Comparison of ENCODE assay signal across 8 cellular contexts in the genomic region with DNA sequence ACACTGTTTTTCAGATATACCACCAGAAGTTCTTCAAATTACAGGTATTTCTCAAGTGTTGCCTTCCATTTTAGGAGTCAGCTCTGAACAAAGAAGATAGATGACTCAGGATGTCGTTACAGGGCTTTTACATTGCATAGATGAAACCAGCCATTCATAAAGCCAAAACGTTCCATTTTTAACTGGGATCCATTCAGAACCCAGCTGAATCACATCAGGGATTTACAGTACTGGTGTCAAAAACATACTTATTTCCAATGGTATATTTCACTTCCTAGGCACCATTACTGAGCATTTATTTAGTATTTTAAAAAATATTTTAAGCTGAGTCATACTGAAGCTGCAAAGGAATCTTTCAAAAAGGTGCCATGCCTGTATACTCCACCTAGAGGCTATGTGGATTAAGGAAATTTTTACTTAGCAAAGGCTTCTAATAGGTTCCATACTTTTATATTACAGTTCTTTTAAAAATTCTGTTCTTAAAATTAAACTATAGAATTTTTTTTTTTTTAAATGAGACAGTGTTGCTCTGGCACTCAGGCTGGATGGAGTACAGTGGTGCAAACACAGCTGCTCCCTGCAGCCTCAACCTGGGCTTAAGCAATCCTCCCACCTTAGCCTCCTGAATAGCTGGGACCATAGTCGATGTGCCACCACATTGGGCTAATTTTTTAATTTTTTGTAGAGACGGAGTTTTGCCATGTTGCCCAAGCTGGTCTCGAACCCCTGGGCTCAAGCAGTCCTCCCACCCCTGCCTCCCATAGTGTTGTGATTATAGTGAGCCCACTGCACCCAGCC. TPM values are rescaled to one million over a fixed set of nuclear protein-coding genes. Genes with fewer than 3 reads are reported as not detected.
DNase-seq lines count a peak whose midpoint lies in the region; ATAC-seq and TF ChIP-seq lines count a peak whose summit lies in the region.

No MANE protein-coding gene starts in this region.

- peak overlapping the region; percentile 99 for H3K18ac ChIP-seq in mesendoderm (ENCODE audit: low read length)

- H3K23ac ChIP-seq in mesendoderm (ENCODE audit: low read length), result no peak overlapping the region

- peak overlapping the region; percentile 36 for H2BK15ac ChIP-seq in mesendoderm (replicated peaks; ENCODE audit: low read depth)

- H4K8ac ChIP-seq in mesendoderm (ENCODE audit: low read depth, low read length), result no peak overlapping the region

- H3K4me2 ChIP-seq in mesendoderm (ENCODE audit: low read length), result peak overlapping the region; percentile 37

- no peaks in the 10 kb centered on the region for H3K36me3 ChIP-seq in BJ (ENCODE audit: control insufficient read depth, insufficient read depth, low read length)
- no peaks in the 10 kb centered on the region for H3K36me3 ChIP-seq in mesendoderm (ENCODE audit: control insufficient read depth, insufficient read depth, low read length)

- CTCF ChIA-PET in BJ (lab: Yijun Ruan, JAX), result interaction anchor here (0.6 to 1.2 kb wide), 4 partner anchors 15 to 76 kb away, joined by 3 to 5 read pairs (median 4); no protein-coding TSS in a partner anchor

- ATAC-seq in HG03139 (IDR thresholded peaks at IDR 0.05; ENCODE audit: unreplicated experiment), result peak; percentile 15
- no peak for ATAC-seq in esophagus mucosa

- no peaks in the 10 kb centered on the region for H3K27me3 ChIP-seq in BJ (ENCODE audit: control insufficient read depth, insufficient read depth, low read length)
- no peaks in the 10 kb centered on the region for H3K27me3 ChIP-seq in mesendoderm (ENCODE audit: insufficient read depth, low read length, poor library complexity)

- DNase-seq in BJ (ENCODE audit: low read depth) (no peak), NCI-H748 treated with DMSO at 0.1 percent for 48 hours (lab: John Stamatoyannopoulos, UW) (peak; percentile 13), astrocyte of the hippocampus (ENCODE audit: low read depth, low spot score) (peak; percentile 62), mesendoderm (peak; percentile 80), NCI-H774 (lab: John Stamatoyannopoulos, UW) (no peak)

- H3K56ac ChIP-seq in mesendoderm (ENCODE audit: low read length), result peak overlapping the region; percentile 78

- TF ChIP-seq CTCF in BJ (IDR thresholded peaks at IDR 0.05; ENCODE audit: insufficient read depth, low read depth, low read length) (peak; percentile 53), GM12875 (IDR thresholded peaks at IDR 0.05; ENCODE audit: borderline replicate concordance, insufficient read depth, low read depth, low read length) (peak; percentile 39)

- H2BK120ac ChIP-seq in mesendoderm (ENCODE audit: low read depth, low read length), result peak overlapping the region; percentile 73

- POLR2A ChIA-PET in BJ (lab: Charles Lee), result no interaction called here

- no peak overlapping the region for H2BK5ac ChIP-seq in mesendoderm (ENCODE audit: low read length)

- peak overlapping the region; percentile 91 for H3K4ac ChIP-seq in mesendoderm (ENCODE audit: low read depth, low read length)

- peaks cover 5% of the 10 kb centered on the region for H3K4me1 ChIP-seq in mesendoderm (ENCODE audit: control insufficient read depth, low read depth, low read length)

- H3K79me2 ChIP-seq in mesendoderm (ENCODE audit: control insufficient read depth, insufficient read depth, low read length), result peaks cover 51% of the 10 kb centered on the region

- no peak overlapping the region for H4K5ac ChIP-seq in mesendoderm (ENCODE audit: low read length)

- H2AK5ac ChIP-seq in mesendoderm (ENCODE audit: low read length), result no peak overlapping the region

- H3K9ac ChIP-seq in mesendoderm (ENCODE audit: low read length), result peak overlapping the region; percentile 74

- peaks cover 2% of the 10 kb centered on the region for H3K79me1 ChIP-seq in mesendoderm (ENCODE audit: low read length)

- no peak overlapping the region for H3K27ac ChIP-seq in mesendoderm (ENCODE audit: low read depth, low read length)

- WGBS in mesendoderm (ENCODE audit: extremely low coverage, insufficient coverage, low lambda C conversion rate), result no CpG with 5 or more reads among the region's 5 CpGs

- no peak overlapping the region for H3K4me3 ChIP-seq in BJ (ENCODE audit: low read depth, low read length)
- H3K4me3 ChIP-seq in GM12875 (ENCODE audit: low read depth, low read length), result no peak overlapping the region
- peak overlapping the region; percentile 12 for H3K4me3 ChIP-seq in mesendoderm (ENCODE audit: low read length)

RNA-seq across cellular contexts. Expression of a gene that starts 2.6 kb away (rescaled TPM):
- 12.4 and 14.0 TPM in 2 replicates for polyA plus RNA-seq in BJ (2011; rRNA removed)
- 3.8 and 3.9 TPM in 2 replicates for polyA minus RNA-seq in BJ (2011; rRNA and poly(A)+ RNA removed)
- 37.3 TPM for polyA plus RNA-seq in mesendoderm (2013, experiment 1 of 2)
- 39.0 TPM for polyA plus RNA-seq in mesendoderm (2013, experiment 2 of 2)
- total RNA-seq in esophagus mucosa, result 17.9 TPM

RNA-seq across cellular contexts. Expression of a gene that starts 38.4 kb away (rescaled TPM):
- 1.7 and 1.9 TPM in 2 replicates for polyA plus RNA-seq in BJ (2011; rRNA removed)
- 6.2 and 8.9 TPM in 2 replicates for polyA minus RNA-seq in BJ (2011; rRNA and poly(A)+ RNA removed)
- 4.9 TPM for polyA plus RNA-seq in mesendoderm (2013, experiment 1 of 2)
- polyA plus RNA-seq in mesendoderm (2013, experiment 2 of 2), result 5.0 TPM
- total RNA-seq in esophagus mucosa, result 15.6 TPM

Comparison
In these comparisons a context has a peak if more than half of its experiments do, and no peak if none do; other contexts are left out.
1. DNase-seq: peak in NCI-H748 treated with DMSO at 0.1 percent for 48 hours (single experiment), astrocyte of the hippocampus (single experiment) and mesendoderm (single experiment); none in BJ (single experiment) and NCI-H774 (single experiment).